8 cellular contexts compared by ENCODE assay signal in genomic region chr4:106898621-106899230, GRCh38.
DNase-seq lines count a peak whose midpoint lies in the region; ATAC-seq and TF ChIP-seq lines count a peak whose summit lies in the region.

No MANE protein-coding gene starts in this region.

- no peaks in the 10 kb centered on the region for H3K9me3 ChIP-seq in fibroblast of lung (ENCODE audit: control insufficient read depth, insufficient read depth, low read depth, low read length)

- no peaks in the 10 kb centered on the region for H3K4me1 ChIP-seq in fibroblast of lung (ENCODE audit: control insufficient read depth, extremely low read depth, insufficient read depth, low read length)

- H3K4me2 ChIP-seq in fibroblast of lung (ENCODE audit: extremely low read depth, insufficient read depth, low read length): no peak overlapping the region

- no peak overlapping the region for H2AFZ ChIP-seq in fibroblast of lung (ENCODE audit: low read length)

- no peaks in the 10 kb centered on the region for H3K36me3 ChIP-seq in fibroblast of lung (ENCODE audit: control insufficient read depth, insufficient read depth, low read length)

- peak; percentile 70 for ATAC-seq in GM19438 (IDR thresholded peaks at IDR 0.05; ENCODE audit: low read depth, unreplicated experiment)
- peak; percentile 66 for ATAC-seq in HG03571 (IDR thresholded peaks at IDR 0.05; ENCODE audit: unreplicated experiment)
- ATAC-seq in GM19324 (IDR thresholded peaks at IDR 0.05; ENCODE audit: low FRiP score, unreplicated experiment): no peak

- H3K27me3 ChIP-seq in fibroblast of lung (ENCODE audit: control insufficient read depth, insufficient read depth, low read length): no peaks in the 10 kb centered on the region

- in situ Hi-C loops in SK-MEL-5 (cut with HindIII; ENCODE audit: low pct_unique_long_range_greater_than_20kb, low sequenced_read_pairs): no loop called here

- no peaks in the 10 kb centered on the region for H4K20me1 ChIP-seq in fibroblast of lung (ENCODE audit: control insufficient read depth, extremely low read depth, insufficient read depth, low read length)

- TF ChIP-seq CTCF in fibroblast of lung (conservative IDR thresholded peaks at IDR 0.05 in 1 of 2, IDR thresholded peaks at IDR 0.05 in 1 of 2; ENCODE audit: low read depth in 1 of 2, low read length in 2 of 2): peak; percentile 73 to 81

- H3K27ac ChIP-seq in fibroblast of lung (ENCODE audit: insufficient read depth, low read length): no peak overlapping the region

- peak; percentile 11 for DNase-seq in NCI-H2196 (lab: John Stamatoyannopoulos, UW; ENCODE audit: unreplicated experiment)
- DNase-seq in NCI-H2196 treated with DMSO at 0.1 percent for 48 hours (lab: John Stamatoyannopoulos, UW; ENCODE audit: unreplicated experiment): no peak
- peak; percentile 69 for DNase-seq in SK-MEL-5 (ENCODE audit: low read depth, low spot score)
- DNase-seq in fibroblast of lung (ENCODE audit: low read depth in 2 of 2): peak; percentile 39 to 67
- peak; percentile 47 for DNase-seq in renal cortical epithelial cell (ENCODE audit: low read depth)

- H3K4me3 ChIP-seq in fibroblast of lung (replicated peaks in 1 of 4; ENCODE audit: control extremely low read depth in 1 of 4, insufficient read depth in 1 of 4, low read depth in 3 of 4, low read length in 4 of 4): no peak overlapping the region

- H3K9ac ChIP-seq in fibroblast of lung (ENCODE audit: insufficient read depth, low read length): no peak overlapping the region

- no peaks in the 10 kb centered on the region for H3K79me2 ChIP-seq in fibroblast of lung (ENCODE audit: control insufficient read depth, insufficient read depth, low read length)
